In genomic region chr11:66638177-66639065, GRCh38 we compare ENCODE assay signal across 1 cellular context.
A peak's percentile ranks its signal among the peaks of the same experiment; 100 is the strongest.
TF ChIP-seq lines count a peak whose summit lies in the region.

RBM4 (plus strand) TSS chr11:66638703; CDS start chr11:66639712, 1,009 bp downstream.

TF ChIP-seq in HEK293, 187 proteins besides CTCF, POLR2A, EP300 and RAD21 (continued from another document):
- TF ChIP-seq ZNF366 (tag by site-specific recombination; conservative IDR thresholded peaks at IDR 0.05) (peak; percentile 32; the same call in 1 of the 2 replicates), ZFP69B (tag by site-specific recombination; IDR thresholded peaks at IDR 0.05) (peak; percentile 63), ZNF2 (tag by site-specific recombination; IDR thresholded peaks at IDR 0.05) (peak; percentile 51; the same call in 1 of the 2 replicates), PATZ1 (tag by site-specific recombination; IDR thresholded peaks at IDR 0.05) (peak; percentile 95), ZBTB10 (tag by site-specific recombination; IDR thresholded peaks at IDR 0.05) (peak; percentile 92), ZNF639 (tag by site-specific recombination; IDR thresholded peaks at IDR 0.05) (peak; percentile 36; the same call in 1 of the 2 replicates), ZFHX2 (tag by site-specific recombination; conservative IDR thresholded peaks at IDR 0.05) (peak; percentile 43), WT1 (tag by site-specific recombination; IDR thresholded peaks at IDR 0.05) (peak; percentile 25; the same call in 1 of the 2 replicates)
TF ChIP-seq in HEK293: peak in this region for 52.
